In genomic region chr11:2578934-2579280, GRCh38 we compare ENCODE assay signal across 11 cellular contexts.
"Had no signal": no experiment of that assay in that cellular context is flagged by ENCODE, and none has a peak within 500 bp of the region (broad histone marks: within the 10 kb centered on the region; RNA-seq: fewer than 3 reads in every experiment).

No MANE protein-coding gene starts in this region.

- ATAC-seq: activated CD4-positive, alpha-beta T cell treated with anti-CD3 and anti-CD28 coated beads for 36 hours; stimulated activated naive CD8-positive, alpha-beta T cell treated with anti-CD3 and anti-CD28 coated beads, Interleukin-15, amount 100 ng/mL, for 72 hours had no signal

- H3K27me3 Mint-ChIP-seq: activated CD4-positive, alpha-beta T cell treated with anti-CD3 and anti-CD28 coated beads for 36 hours; stimulated activated naive CD8-positive, alpha-beta T cell treated with anti-CD3 and anti-CD28 coated beads, Interleukin-15, amount 100 ng/mL, for 72 hours had no signal

- H3K27ac ChIP-seq: ascending aorta, dorsolateral prefrontal cortex, esophagus muscularis mucosa had no signal

- DNase-seq: activated T-cell treated with anti-CD3 and anti-CD28 coated beads for 4 hours; immature natural killer cell; stimulated activated CD4-positive, alpha-beta T cell treated with anti-CD3 and anti-CD28 coated beads, Interleukin-15, amount 100 ng/mL, for 24 hours; stimulated activated CD4-positive, alpha-beta T cell treated with anti-CD3 and anti-CD28 coated beads, Interleukin-4, amount 100 ng/mL, for 4 hours had no signal

- H3K4me3 ChIP-seq: ascending aorta, dorsolateral prefrontal cortex, esophagus muscularis mucosa had no signal

- H3K4me3 Mint-ChIP-seq: activated CD4-positive, alpha-beta T cell treated with anti-CD3 and anti-CD28 coated beads for 36 hours; immature natural killer cell; nephron progenitor cell; stimulated activated naive CD8-positive, alpha-beta T cell treated with anti-CD3 and anti-CD28 coated beads, Interleukin-15, amount 100 ng/mL, for 72 hours; T-helper 2 cell treated with Interferon-gamma antibody and Interleukin-4, amounts not matched to agents 5 μg/mL and 100 μg/mL, for 36 hours had no signal

- H3K9me3 ChIP-seq: ascending aorta, esophagus muscularis mucosa had no signal

- H3K36me3 ChIP-seq: ascending aorta, esophagus muscularis mucosa had no signal

- H3K27ac Mint-ChIP-seq: activated CD4-positive, alpha-beta T cell treated with anti-CD3 and anti-CD28 coated beads for 36 hours; immature natural killer cell; nephron progenitor cell; stimulated activated naive CD8-positive, alpha-beta T cell treated with anti-CD3 and anti-CD28 coated beads, Interleukin-15, amount 100 ng/mL, for 72 hours; T-helper 2 cell treated with Interferon-gamma antibody and Interleukin-4, amounts not matched to agents 5 μg/mL and 100 μg/mL, for 36 hours had no signal

- H3K27me3 ChIP-seq: ascending aorta, dorsolateral prefrontal cortex, esophagus muscularis mucosa had no signal

- H3K9me3 Mint-ChIP-seq: immature natural killer cell; nephron progenitor cell; stimulated activated naive CD8-positive, alpha-beta T cell treated with anti-CD3 and anti-CD28 coated beads, Interleukin-15, amount 100 ng/mL, for 72 hours; T-helper 2 cell treated with Interferon-gamma antibody and Interleukin-4, amounts not matched to agents 5 μg/mL and 100 μg/mL, for 36 hours had no signal

- H3K4me1 Mint-ChIP-seq: activated CD4-positive, alpha-beta T cell treated with anti-CD3 and anti-CD28 coated beads for 36 hours; immature natural killer cell; stimulated activated naive CD8-positive, alpha-beta T cell treated with anti-CD3 and anti-CD28 coated beads, Interleukin-15, amount 100 ng/mL, for 72 hours had no signal

- H3K4me1 ChIP-seq: ascending aorta had no signal
